In the genomic region with DNA sequence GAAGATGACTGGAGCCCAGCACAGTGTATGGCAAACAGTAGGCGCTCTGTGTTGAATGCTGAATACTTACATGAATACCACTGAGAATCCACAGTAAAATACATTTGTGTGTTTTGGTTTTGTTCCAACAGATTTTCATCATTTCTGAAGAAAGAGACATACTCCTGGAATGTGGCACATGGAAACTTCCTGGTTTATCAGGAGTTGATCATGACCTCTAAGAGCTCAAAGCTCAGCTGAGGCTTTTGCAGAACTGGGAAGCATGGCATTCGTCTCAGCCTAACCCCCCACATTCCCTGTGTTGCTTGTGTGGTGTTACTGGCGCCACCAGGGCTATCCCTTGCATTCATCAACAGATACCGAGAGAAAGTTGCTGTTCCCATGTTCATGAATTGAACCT, we compare ENCODE assay signal across 21 cellular contexts.
DNase-seq lines count a peak whose midpoint lies in the region; ATAC-seq, FAIRE-seq and TF ChIP-seq lines count a peak whose summit lies in the region.
"Had no signal": no experiment of that assay in that cellular context is flagged by ENCODE, and none has a peak within 500 bp of the region (broad histone marks: within the 10 kb centered on the region; RNA-seq: fewer than 3 reads in every experiment).

No MANE protein-coding gene starts in this region.

- no peaks in the 10 kb centered on the region for H3K27me3 Mint-ChIP-seq in MCF 10A (ENCODE audit: insufficient read depth, unreplicated experiment)
- no peaks in the 10 kb centered on the region for H3K27me3 Mint-ChIP-seq in astrocyte (ENCODE audit: low read depth, unreplicated experiment)
- H3K27me3 Mint-ChIP-seq in CD8-positive, alpha-beta memory T cell = peaks cover 4 to 5% of the 10 kb centered on the region in 2 donors
- H3K27me3 Mint-ChIP-seq: activated naive CD4-positive, alpha-beta T cell treated with anti-CD3 and anti-CD28 coated beads, Interleukin-2, amount 10 ng/mL, durations not matched to agents 7 days and 5 days; natural killer cell treated with Interleukin-12 subunit alpha and Interleukin-12 subunit beta and Interleukin-15 and Interleukin-18, amount 100 ng/mL, for 72 hours; T-cell had no signal

- TF ChIP-seq EP300 in stomach (IDR thresholded peaks at IDR 0.05) = no peak

- no peaks in the 10 kb centered on the region for H3K36me3 ChIP-seq in breast epithelium
- H3K36me3 ChIP-seq in astrocyte (ENCODE audit: insufficient read depth, low read length) = no peaks in the 10 kb centered on the region
- no peaks in the 10 kb centered on the region for H3K36me3 ChIP-seq in CD8-positive, alpha-beta memory T cell (ENCODE audit: insufficient read depth, low read length)
- no peaks in the 10 kb centered on the region for H3K36me3 ChIP-seq in stomach
- H3K36me3 ChIP-seq: upper lobe of left lung had no signal

- H4K20me1 ChIP-seq in astrocyte (ENCODE audit: insufficient read depth, low read length) = no peaks in the 10 kb centered on the region

- CTCF ChIA-PET in MCF 10A (lab: Yijun Ruan, JAX) = interaction anchor here (0.6 to 0.7 kb wide), 2 partner anchors 256 to 312 kb away, joined by 3 read pairs; no protein-coding TSS in a partner anchor
- CTCF ChIA-PET in CD8-positive, alpha-beta memory T cell (lab: Charles Lee) = no interaction called here

- intact Hi-C loops in MCF 10A (cut with micrococcal nuclease) (no loop called here), breast epithelium (cut with DNase I; ENCODE audit: low total_unique reads) (no loop called here), stomach (cut with DNase I; ENCODE audit: low total_unique reads) (no loop called here)

- H3K27ac ChIP-seq in breast epithelium = no peak overlapping the region
- peak overlapping the region; percentile 38 for H3K27ac ChIP-seq in astrocyte (ENCODE audit: low read depth, low read length)
- no peak overlapping the region for H3K27ac ChIP-seq in CD8-positive, alpha-beta memory T cell (ENCODE audit: low read depth, low read length)
- no peak overlapping the region for H3K27ac ChIP-seq in stomach
- H3K27ac ChIP-seq: KMS-11, PC-9, upper lobe of left lung had no signal

- H3K4me3 ChIP-seq in breast epithelium = no peak overlapping the region
- H3K4me3 ChIP-seq in astrocyte (ENCODE audit: insufficient read depth, low read depth, low read length) = no peak overlapping the region
- H3K4me3 ChIP-seq in CD8-positive, alpha-beta memory T cell (ENCODE audit: low read length) = no peak overlapping the region
- no peak overlapping the region for H3K4me3 ChIP-seq in stomach
- H3K4me3 ChIP-seq: GM23338, PC-9, upper lobe of left lung had no signal

- TF ChIP-seq POLR2A in breast epithelium (IDR thresholded peaks at IDR 0.05) (no peak), stomach (IDR thresholded peaks at IDR 0.05) (no peak)

- no peak for TF ChIP-seq CTCF in MCF 10A (IDR thresholded peaks at IDR 0.05; ENCODE audit: unreplicated experiment)
- TF ChIP-seq CTCF in breast epithelium (IDR thresholded peaks at IDR 0.05) = no peak
- TF ChIP-seq CTCF in astrocyte (IDR thresholded peaks at IDR 0.05; ENCODE audit: insufficient read depth, low read depth, low read length) = no peak
- no peak for TF ChIP-seq CTCF in stomach (IDR thresholded peaks at IDR 0.05)

- H3K4me3 Mint-ChIP-seq in MCF 10A (ENCODE audit: unreplicated experiment) (no peak overlapping the region), astrocyte (ENCODE audit: unreplicated experiment) (no peak overlapping the region)
- H3K4me3 Mint-ChIP-seq in CD8-positive, alpha-beta memory T cell = no peak overlapping the region
- H3K4me3 Mint-ChIP-seq in stimulated activated effector memory CD8-positive, alpha-beta T cell treated with anti-CD3 and anti-CD28 coated beads, Interleukin-12 subunit alpha, Interleukin-12 subunit beta, amount 100 ng/mL, for 72 hours = no peak overlapping the region
- H3K4me3 Mint-ChIP-seq: activated naive CD4-positive, alpha-beta T cell treated with anti-CD3 and anti-CD28 coated beads, Interleukin-2, amount 10 ng/mL, durations not matched to agents 7 days and 5 days; GM23338; natural killer cell treated with Interleukin-12 subunit alpha and Interleukin-12 subunit beta and Interleukin-15 and Interleukin-18, amount 100 ng/mL, for 72 hours; T-cell had no signal

- H3K4me1 Mint-ChIP-seq in MCF 10A (ENCODE audit: insufficient read depth, unreplicated experiment) (peaks cover 45% of the 10 kb centered on the region), astrocyte (ENCODE audit: low read depth, unreplicated experiment) (peaks cover 48% of the 10 kb centered on the region)
- no peaks in the 10 kb centered on the region for H3K4me1 Mint-ChIP-seq in CD8-positive, alpha-beta memory T cell
- no peaks in the 10 kb centered on the region for H3K4me1 Mint-ChIP-seq in stimulated activated effector memory CD8-positive, alpha-beta T cell treated with anti-CD3 and anti-CD28 coated beads, Interleukin-12 subunit alpha, Interleukin-12 subunit beta, amount 100 ng/mL, for 72 hours
- H3K4me1 Mint-ChIP-seq: activated naive CD4-positive, alpha-beta T cell treated with anti-CD3 and anti-CD28 coated beads, Interleukin-2, amount 10 ng/mL, durations not matched to agents 7 days and 5 days; T-cell had no signal

- H3K9me3 ChIP-seq in breast epithelium (no peaks in the 10 kb centered on the region), astrocyte (ENCODE audit: insufficient read depth, low read depth, low read length) (no peaks in the 10 kb centered on the region), stomach (no peaks in the 10 kb centered on the region)
- no peaks in the 10 kb centered on the region for H3K9me3 ChIP-seq in CD8-positive, alpha-beta memory T cell (ENCODE audit: low read length)
- H3K9me3 ChIP-seq: upper lobe of left lung had no signal

- no peak for ATAC-seq in stimulated activated effector memory CD8-positive, alpha-beta T cell treated with anti-CD3 and anti-CD28 coated beads, Interleukin-12 subunit alpha, Interleukin-12 subunit beta, amount 100 ng/mL, for 72 hours
- ATAC-seq: GM23338; natural killer cell treated with Interleukin-12 subunit alpha and Interleukin-12 subunit beta and Interleukin-15 and Interleukin-18, amount 100 ng/mL, for 72 hours; right cardiac atrium; T-cell had no signal

- 80 to 91% (median 86%) methylated on average over 4 of the region's 4 CpGs for WGBS in stomach, 5 donors

- H3K36me3 Mint-ChIP-seq in MCF 10A (ENCODE audit: insufficient read depth, unreplicated experiment) (peaks cover 7% of the 10 kb centered on the region), astrocyte (ENCODE audit: low read depth, unreplicated experiment) (no peaks in the 10 kb centered on the region)
- H3K36me3 Mint-ChIP-seq in CD8-positive, alpha-beta memory T cell = no peaks in the 10 kb centered on the region
- no peaks in the 10 kb centered on the region for H3K36me3 Mint-ChIP-seq in stimulated activated effector memory CD8-positive, alpha-beta T cell treated with anti-CD3 and anti-CD28 coated beads, Interleukin-12 subunit alpha, Interleukin-12 subunit beta, amount 100 ng/mL, for 72 hours
- H3K36me3 Mint-ChIP-seq: activated naive CD4-positive, alpha-beta T cell treated with anti-CD3 and anti-CD28 coated beads, Interleukin-2, amount 10 ng/mL, durations not matched to agents 7 days and 5 days; natural killer cell treated with Interleukin-12 subunit alpha and Interleukin-12 subunit beta and Interleukin-15 and Interleukin-18, amount 100 ng/mL, for 72 hours had no signal

- H3K9me3 Mint-ChIP-seq in MCF 10A (ENCODE audit: unreplicated experiment) (no peaks in the 10 kb centered on the region), astrocyte (ENCODE audit: unreplicated experiment) (peaks cover 5% of the 10 kb centered on the region)
- no peaks in the 10 kb centered on the region for H3K9me3 Mint-ChIP-seq in CD8-positive, alpha-beta memory T cell
- H3K9me3 Mint-ChIP-seq in stimulated activated effector memory CD8-positive, alpha-beta T cell treated with anti-CD3 and anti-CD28 coated beads, Interleukin-12 subunit alpha, Interleukin-12 subunit beta, amount 100 ng/mL, for 72 hours = no peaks in the 10 kb centered on the region
- H3K9me3 Mint-ChIP-seq: activated naive CD4-positive, alpha-beta T cell treated with anti-CD3 and anti-CD28 coated beads, Interleukin-2, amount 10 ng/mL, durations not matched to agents 7 days and 5 days; GM23338; natural killer cell treated with Interleukin-12 subunit alpha and Interleukin-12 subunit beta and Interleukin-15 and Interleukin-18, amount 100 ng/mL, for 72 hours; T-cell had no signal

- H3K4me1 ChIP-seq in breast epithelium (no peaks in the 10 kb centered on the region), astrocyte (ENCODE audit: insufficient read depth, low read length) (peaks cover 44% of the 10 kb centered on the region), stomach (no peaks in the 10 kb centered on the region)
- no peaks in the 10 kb centered on the region for H3K4me1 ChIP-seq in CD8-positive, alpha-beta memory T cell (ENCODE audit: insufficient read depth, low read length)
- H3K4me1 ChIP-seq: upper lobe of left lung had no signal

- H3K4me2 ChIP-seq in astrocyte (ENCODE audit: low read length) = peak overlapping the region; percentile 42
- H3K4me2 ChIP-seq: GM23338, KMS-11, PC-9 had no signal

- POLR2A ChIA-PET in MCF 10A (lab: Yijun Ruan, JAX) = no interaction called here
- POLR2A ChIA-PET in CD8-positive, alpha-beta memory T cell (lab: Charles Lee) = no interaction called here

- H3K27ac Mint-ChIP-seq in MCF 10A (ENCODE audit: low read depth, unreplicated experiment) (no peak overlapping the region), astrocyte (ENCODE audit: unreplicated experiment) (no peak overlapping the region)
- no peak overlapping the region for H3K27ac Mint-ChIP-seq in CD8-positive, alpha-beta memory T cell
- H3K27ac Mint-ChIP-seq in stimulated activated effector memory CD8-positive, alpha-beta T cell treated with anti-CD3 and anti-CD28 coated beads, Interleukin-12 subunit alpha, Interleukin-12 subunit beta, amount 100 ng/mL, for 72 hours = no peak overlapping the region
- H3K27ac Mint-ChIP-seq: activated naive CD4-positive, alpha-beta T cell treated with anti-CD3 and anti-CD28 coated beads, Interleukin-2, amount 10 ng/mL, durations not matched to agents 7 days and 5 days; GM23338; natural killer cell treated with Interleukin-12 subunit alpha and Interleukin-12 subunit beta and Interleukin-15 and Interleukin-18, amount 100 ng/mL, for 72 hours; T-cell had no signal

- BruUV-seq in MCF 10A (replicated peaks; lab: Mats Ljungman, UMichigan) = no TSS peak

- FAIRE-seq in astrocyte (lab: Jason Lieb, UNC) = peak; percentile 95
- FAIRE-seq: endothelial cell of umbilical vein had no signal

- H2AFZ ChIP-seq in astrocyte (ENCODE audit: low read depth, low read length) = no peak overlapping the region
- H2AFZ ChIP-seq: GM23338, PC-9 had no signal

- H3K79me2 ChIP-seq in astrocyte (ENCODE audit: insufficient read depth, low read length) = no peaks in the 10 kb centered on the region

- H3K27me3 ChIP-seq in breast epithelium (no peaks in the 10 kb centered on the region), astrocyte (ENCODE audit: insufficient read depth, low read length) (no peaks in the 10 kb centered on the region), stomach (no peaks in the 10 kb centered on the region)
- no peaks in the 10 kb centered on the region for H3K27me3 ChIP-seq in CD8-positive, alpha-beta memory T cell (ENCODE audit: insufficient read depth, low read length, poor library complexity, severe bottlenecking)
- H3K27me3 ChIP-seq: upper lobe of left lung had no signal

- DNase-seq in MCF 10A (ENCODE audit: unreplicated experiment) (peak; percentile 38), breast epithelium (ENCODE audit: low spot score in 2 of 2) (no peak), astrocyte (ENCODE audit: low read depth) (peak; percentile 81), hepatic stellate cell (ENCODE audit: low spot score) (peak; percentile 41), stomach (no peak)
- no peak for DNase-seq in CD8-positive, alpha-beta memory T cell
- no peak for DNase-seq in stimulated activated effector memory CD8-positive, alpha-beta T cell treated with anti-CD3 and anti-CD28 coated beads, Interleukin-12 subunit alpha, Interleukin-12 subunit beta, amount 100 ng/mL, for 72 hours (ENCODE audit: low spot score in 2 of 2)
- no peak for DNase-seq in effector CD8-positive, alpha-beta T cell (lab: John Stamatoyannopoulos, UW)
- DNase-seq: 8988T; activated naive CD4-positive, alpha-beta T cell treated with anti-CD3 and anti-CD28 coated beads, Interleukin-2, amount 10 ng/mL, durations not matched to agents 7 days and 5 days; COR-L47; NCI-H1436; PC-9; right cardiac atrium; stimulated activated CD4-positive, alpha-beta T cell treated with anti-CD3 and anti-CD28 coated beads, Interleukin-4, amount 100 ng/mL, for 1 hour; T-cell; upper lobe of left lung had no signal

- no peak overlapping the region for H3K9ac ChIP-seq in astrocyte (ENCODE audit: low read length)
- H3K9ac ChIP-seq: KMS-11 had no signal

Comparison
In these comparisons a context has a peak if more than half of its experiments do, and no peak if none do; other contexts are left out.
1. DNase-seq: peak in MCF 10A (single experiment), astrocyte (single experiment) and hepatic stellate cell (single experiment); none in breast epithelium (0 of 2), CD8-positive, alpha-beta memory T cell (0 of 5), stimulated activated effector memory CD8-positive, alpha-beta T cell treated with anti-CD3 and anti-CD28 coated beads, Interleukin-12 subunit alpha, Interleukin-12 subunit beta, amount 100 ng/mL, for 72 hours (0 of 2), stomach (single experiment) and effector CD8-positive, alpha-beta T cell (single experiment).